17 cellular contexts compared by ENCODE assay signal in the genomic region with DNA sequence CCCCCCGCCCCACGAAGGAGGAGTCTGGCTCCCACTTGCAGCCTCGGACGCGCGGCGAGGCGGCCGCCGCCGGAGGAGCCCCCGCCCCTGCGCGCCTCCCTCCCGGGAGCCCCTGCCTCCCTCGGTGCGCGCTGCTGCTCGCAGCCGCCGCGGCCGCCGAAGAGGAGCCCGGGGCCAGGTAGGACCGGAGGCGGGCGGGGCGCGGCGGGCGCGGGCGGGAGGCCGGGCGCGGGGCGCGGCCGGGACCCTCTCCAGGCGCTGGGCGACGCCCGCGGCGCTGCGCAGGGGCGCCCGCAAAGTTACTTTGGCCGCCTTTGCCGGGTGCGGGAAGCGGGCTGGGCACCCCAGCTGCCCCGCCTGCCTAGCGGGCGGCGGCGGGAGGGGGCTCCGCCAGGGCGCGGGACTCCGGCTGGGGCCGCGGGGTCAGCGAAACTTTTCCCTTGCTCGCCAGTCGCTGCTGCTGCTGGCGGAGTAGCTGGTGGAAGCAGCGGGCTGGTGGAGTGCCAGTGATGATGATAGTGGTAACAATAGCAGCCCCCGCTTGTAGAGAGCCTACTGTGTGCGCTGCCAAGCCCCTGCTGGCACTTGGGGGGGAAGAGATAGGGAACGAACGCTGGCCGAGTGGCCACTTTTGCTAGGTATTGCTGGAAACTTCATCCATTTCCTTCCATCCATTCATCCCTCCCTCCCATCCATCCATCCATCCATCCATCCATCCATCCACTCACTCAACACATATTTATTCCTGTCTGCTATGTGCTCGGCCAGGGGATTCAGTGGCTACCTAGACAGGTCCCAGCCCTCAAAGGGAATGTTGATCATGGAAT. TPM values are rescaled to one million over a fixed set of nuclear protein-coding genes. Genes with fewer than 3 reads are reported as not detected.
DNase-seq lines count a peak whose midpoint lies in the region; ATAC-seq and TF ChIP-seq lines count a peak whose summit lies in the region.
"Had no signal": no experiment of that assay in that cellular context is flagged by ENCODE, and none has a peak within 500 bp of the region (broad histone marks: within the 10 kb centered on the region; RNA-seq: fewer than 3 reads in every experiment).

A gene with protein sequence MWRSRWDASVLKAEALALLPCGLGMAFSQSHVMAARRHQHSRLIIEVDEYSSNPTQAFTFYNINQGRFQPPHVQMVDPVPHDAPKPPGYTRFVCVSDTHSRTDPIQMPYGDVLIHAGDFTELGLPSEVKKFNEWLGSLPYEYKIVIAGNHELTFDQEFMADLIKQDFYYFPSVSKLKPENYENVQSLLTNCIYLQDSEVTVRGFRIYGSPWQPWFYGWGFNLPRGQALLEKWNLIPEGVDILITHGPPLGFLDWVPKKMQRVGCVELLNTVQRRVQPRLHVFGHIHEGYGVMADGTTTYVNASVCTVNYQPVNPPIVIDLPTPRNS (plus strand): TSS at position 34 of the 827 bp plus-strand sequence. CDS start 12,972 bp downstream, outside the sequence.

- H3K27me3 ChIP-seq in breast epithelium (peaks cover 0 to 45% of the 10 kb centered on the region in 2 donors), mammary epithelial cell (ENCODE audit: insufficient read depth, low read length) (peaks cover 35% of the 10 kb centered on the region)

- no peaks in the 10 kb centered on the region for H3K9me3 ChIP-seq in breast epithelium
- no peaks in the 10 kb centered on the region for H3K9me3 ChIP-seq in mammary epithelial cell (replicated peaks; ENCODE audit: insufficient read depth, low read length)
- no peaks in the 10 kb centered on the region for H3K9me3 ChIP-seq in mesodermal cell (ENCODE audit: control insufficient read depth, low read length)

- H3K36me3 Mint-ChIP-seq in chondrocyte (ENCODE audit: low read depth), result no peaks in the 10 kb centered on the region
- no peaks in the 10 kb centered on the region for H3K36me3 Mint-ChIP-seq in type B pancreatic cell
- H3K36me3 Mint-ChIP-seq in stimulated activated naive B cell treated with anti-CD40 and anti-IgM and Interleukin-4, amounts not matched to agents 10 μg/mL and 1 μg/mL and 100 μg/mL, for 72 hours, result no peaks in the 10 kb centered on the region
- H3K36me3 Mint-ChIP-seq: natural killer cell, T-cell had no signal

- H3K4me1 ChIP-seq in breast epithelium (no peaks in the 10 kb centered on the region), mammary epithelial cell (ENCODE audit: insufficient read depth, low read length) (no peaks in the 10 kb centered on the region), mesodermal cell (ENCODE audit: control insufficient read depth, insufficient read depth, low read length, poor library complexity, severe bottlenecking) (no peaks in the 10 kb centered on the region)

- no peak within 1 kb of the TSS for H3K9ac ChIP-seq in mammary epithelial cell (ENCODE audit: insufficient read depth, low read length)

- H4K20me1 ChIP-seq in mammary epithelial cell (ENCODE audit: insufficient read depth, low read length), result peaks cover 4% of the 10 kb centered on the region

- no peaks in the 10 kb centered on the region for H3K36me3 ChIP-seq in breast epithelium
- H3K36me3 ChIP-seq in mammary epithelial cell (ENCODE audit: insufficient read depth, low read length), result no peaks in the 10 kb centered on the region
- no peaks in the 10 kb centered on the region for H3K36me3 ChIP-seq in mesodermal cell (ENCODE audit: control insufficient read depth, insufficient read depth, low read length)
- H3K36me3 ChIP-seq: brain microvascular endothelial cell had no signal

- no peak for DNase-seq in breast epithelium (ENCODE audit: low spot score in 2 of 2)
- no peak for DNase-seq in mammary epithelial cell
- no peak for DNase-seq in chondrocyte (ENCODE audit: low spot score)
- DNase-seq in type B pancreatic cell (ENCODE audit: extremely low spot score, unreplicated experiment), result no peak
- DNase-seq in stimulated activated naive B cell treated with anti-CD40 and anti-IgM and Interleukin-4, amounts not matched to agents 10 μg/mL and 1 μg/mL and 100 μg/mL, for 72 hours, result no peak
- no peak for DNase-seq in GM13976 (ENCODE audit: low spot score)
- DNase-seq: activated CD4-positive, alpha-beta T cell treated with anti-CD3 and anti-CD28 coated beads for 1 hour; activated naive CD4-positive, alpha-beta T cell treated with anti-CD3 and anti-CD28 coated beads for 36 hours; brain microvascular endothelial cell; foreskin melanocyte; left cardiac atrium; natural killer cell; stimulated activated naive CD4-positive, alpha-beta T cell; T-cell had no signal

- no peak within 1 kb of the TSS for H3K4me2 ChIP-seq in mammary epithelial cell (ENCODE audit: insufficient read depth, low read depth, low read length)

- peak within 1 kb of the TSS in 2 of 3 donors; percentile 40 to 56 for H3K4me3 ChIP-seq in breast epithelium
- no peak within 1 kb of the TSS for H3K4me3 ChIP-seq in mammary epithelial cell (replicated peaks in 1 of 3; ENCODE audit: insufficient read depth in 1 of 3, low read depth in 2 of 3, low read length in 3 of 3)
- H3K4me3 ChIP-seq in mesodermal cell (ENCODE audit: extremely low read depth, insufficient read depth, low read length, poor library complexity, severe bottlenecking), result peak within 1 kb of the TSS; percentile 24

- TF ChIP-seq CTCF in breast epithelium (IDR thresholded peaks at IDR 0.05) (no peak), mammary epithelial cell (conservative IDR thresholded peaks at IDR 0.05 in 1 of 2, IDR thresholded peaks at IDR 0.05 in 1 of 2; ENCODE audit: extremely low read depth in 1 of 2, insufficient read depth in 1 of 2, low read depth in 1 of 2, low read length in 2 of 2) (no peak), chondrocyte (IDR thresholded peaks at IDR 0.05) (no peak), type B pancreatic cell (conservative IDR thresholded peaks at IDR 0.05) (no peak), GM13976 (IDR thresholded peaks at IDR 0.05; ENCODE audit: borderline replicate concordance, control extremely low read depth, extremely low read depth, insufficient read depth, missing control alignments) (no peak)

- in situ Hi-C loops in mammary epithelial cell (cut with MboI; ENCODE audit: low sequenced_read_pairs in 2 of 2), result no loop called here
- in situ Hi-C loops in GM13976 (cut with MboI; ENCODE audit: low sequenced_read_pairs, unreplicated experiment), result no loop called here

- no peak within 1 kb of the TSS for H3K27ac ChIP-seq in breast epithelium
- H3K27ac ChIP-seq in mammary epithelial cell (ENCODE audit: insufficient read depth, low read depth, low read length), result no peak within 1 kb of the TSS
- no peak within 1 kb of the TSS for H3K27ac ChIP-seq in mesodermal cell (ENCODE audit: low read depth, low read length, severe bottlenecking)
- H3K27ac ChIP-seq: brain microvascular endothelial cell had no signal

- no peak within 1 kb of the TSS for H2AFZ ChIP-seq in mammary epithelial cell (ENCODE audit: low read depth, low read length)

- dilution Hi-C loops in mammary epithelial cell (cut with HindIII; ENCODE audit: low sequenced_read_pairs), result no loop called here

- H3K79me2 ChIP-seq in mammary epithelial cell (ENCODE audit: insufficient read depth, low read length), result no peaks in the 10 kb centered on the region

- H3K4me3 Mint-ChIP-seq in chondrocyte (ENCODE audit: unreplicated experiment) (peak within 1 kb of the TSS; percentile 59), type B pancreatic cell (peak within 1 kb of the TSS; percentile 88)
- no peak within 1 kb of the TSS for H3K4me3 Mint-ChIP-seq in stimulated activated naive B cell treated with anti-CD40 and anti-IgM and Interleukin-4, amounts not matched to agents 10 μg/mL and 1 μg/mL and 100 μg/mL, for 72 hours
- H3K4me3 Mint-ChIP-seq: activated naive CD4-positive, alpha-beta T cell treated with anti-CD3 and anti-CD28 coated beads for 36 hours; natural killer cell had no signal

- WGBS in mammary epithelial cell (ENCODE audit: low coverage, missing lambda C conversion rate), result 65% methylated on average over 4 of the region's 75 CpGs
- 3 to 5% methylated on average over 49 to 70 of the region's 75 CpGs for WGBS in mesodermal cell (ENCODE audit: insufficient coverage in 2 of 2), 2 experiments

- H3K27ac Mint-ChIP-seq in chondrocyte (ENCODE audit: unreplicated experiment) (no peak within 1 kb of the TSS), type B pancreatic cell (no peak within 1 kb of the TSS)
- H3K27ac Mint-ChIP-seq in stimulated activated naive B cell treated with anti-CD40 and anti-IgM and Interleukin-4, amounts not matched to agents 10 μg/mL and 1 μg/mL and 100 μg/mL, for 72 hours, result no peak within 1 kb of the TSS
- H3K27ac Mint-ChIP-seq: activated naive CD4-positive, alpha-beta T cell treated with anti-CD3 and anti-CD28 coated beads for 36 hours; natural killer cell; T-cell had no signal

- CTCF ChIA-PET in mammary epithelial cell (lab: Charles Lee; ENCODE audit: low non-redundant PET), result no interaction called here

- H3K27me3 Mint-ChIP-seq in chondrocyte (ENCODE audit: low read depth) (peaks cover 67% of the 10 kb centered on the region), type B pancreatic cell (peaks cover 78% of the 10 kb centered on the region)
- peaks cover 58 to 70% of the 10 kb centered on the region in 2 donors for H3K27me3 Mint-ChIP-seq in stimulated activated naive B cell treated with anti-CD40 and anti-IgM and Interleukin-4, amounts not matched to agents 10 μg/mL and 1 μg/mL and 100 μg/mL, for 72 hours

- intact Hi-C loops in breast epithelium (cut with DNase I; ENCODE audit: low total_unique reads), result no loop called here
- intact Hi-C loops in mammary epithelial cell (cut with micrococcal nuclease), result no loop called here

- ATAC-seq in HG02840 (IDR thresholded peaks at IDR 0.05; ENCODE audit: low FRiP score, unreplicated experiment), result no peak
- no peak for ATAC-seq in stimulated activated naive B cell treated with anti-CD40 and anti-IgM and Interleukin-4, amounts not matched to agents 10 μg/mL and 1 μg/mL and 100 μg/mL, for 72 hours (replicated peaks)
- ATAC-seq: left cardiac atrium, natural killer cell, T-cell had no signal

- BruUV-seq in mammary epithelial cell (replicated peaks; lab: Mats Ljungman, UMichigan), result no TSS peak

- H3K4me1 Mint-ChIP-seq in chondrocyte (ENCODE audit: low read depth), result peaks cover 4% of the 10 kb centered on the region
- H3K4me1 Mint-ChIP-seq in type B pancreatic cell (ENCODE audit: unreplicated experiment), result peaks cover 20% of the 10 kb centered on the region
- no peaks in the 10 kb centered on the region for H3K4me1 Mint-ChIP-seq in stimulated activated naive B cell treated with anti-CD40 and anti-IgM and Interleukin-4, amounts not matched to agents 10 μg/mL and 1 μg/mL and 100 μg/mL, for 72 hours
- H3K4me1 Mint-ChIP-seq: natural killer cell had no signal

- no peak for TF ChIP-seq POLR2A in breast epithelium (IDR thresholded peaks at IDR 0.05)

- no peaks in the 10 kb centered on the region for H3K9me3 Mint-ChIP-seq in chondrocyte (ENCODE audit: low read depth)
- no peaks in the 10 kb centered on the region for H3K9me3 Mint-ChIP-seq in type B pancreatic cell
- no peaks in the 10 kb centered on the region for H3K9me3 Mint-ChIP-seq in stimulated activated naive B cell treated with anti-CD40 and anti-IgM and Interleukin-4, amounts not matched to agents 10 μg/mL and 1 μg/mL and 100 μg/mL, for 72 hours
- H3K9me3 Mint-ChIP-seq: activated naive CD4-positive, alpha-beta T cell treated with anti-CD3 and anti-CD28 coated beads for 36 hours; natural killer cell; T-cell had no signal

RNA-seq across cellular contexts. Expression of the gene that starts here (rescaled TPM):
- under 1 TPM in 1 of 3 donors, not detected in 2; 0.29 TPM for total RNA-seq in breast epithelium
- total RNA-seq in mammary epithelial cell, result not detected
- not detected for polyA plus RNA-seq in mammary epithelial cell
- polyA minus RNA-seq in mammary epithelial cell, result not detected
- total RNA-seq in chondrocyte, result not detected in 3 replicates
- polyA plus RNA-seq in mesodermal cell (2013, experiment 1 of 2), result 0.15 TPM
- not detected for polyA plus RNA-seq in mesodermal cell (2013, experiment 2 of 2)
- 0.83 and 1.2 TPM in 2 replicates for total RNA-seq in type B pancreatic cell (ENCODE audit: low replicate concordance)
- total RNA-seq: activated naive CD4-positive, alpha-beta T cell treated with anti-CD3 and anti-CD28 coated beads for 36 hours; natural killer cell; NCI-H460; T-cell had no signal

Comparison
In these comparisons a context has a peak if more than half of its experiments do, and no peak if none do; other contexts are left out.
1. H3K4me3 ChIP-seq: peak in breast epithelium (2 of 3) and mesodermal cell (single experiment); none in mammary epithelial cell (0 of 3).
2. H3K4me3 Mint-ChIP-seq: peak in chondrocyte (single experiment) and type B pancreatic cell (single experiment); none in stimulated activated naive B cell treated with anti-CD40 and anti-IgM and Interleukin-4, amounts not matched to agents 10 μg/mL and 1 μg/mL and 100 μg/mL, for 72 hours (0 of 2).